14 cellular contexts compared by ENCODE assay signal in the genomic region with DNA sequence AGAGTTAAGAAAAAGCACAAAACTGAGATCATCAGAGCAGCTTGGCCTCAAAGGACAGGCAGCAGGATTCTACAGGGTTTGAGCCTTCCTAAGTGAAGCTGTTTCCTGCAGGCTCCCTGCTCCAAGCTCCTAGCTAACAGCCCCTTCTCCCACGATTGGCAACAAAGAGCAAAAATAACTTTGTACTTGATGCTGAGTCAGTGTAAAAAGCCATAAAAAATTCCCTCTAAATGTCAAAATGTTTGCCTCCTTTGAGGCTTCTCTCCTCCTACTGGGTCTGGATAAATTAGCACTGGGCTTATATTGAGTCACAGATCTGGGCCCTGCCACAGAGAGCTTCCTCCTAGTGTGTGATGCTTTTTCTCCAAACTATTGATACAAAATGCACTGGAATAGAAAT.
DNase-seq lines count a peak whose midpoint lies in the region; ATAC-seq and TF ChIP-seq lines count a peak whose summit lies in the region.
"Had no signal": no experiment of that assay in that cellular context is flagged by ENCODE, and none has a peak within 500 bp of the region (broad histone marks: within the 10 kb centered on the region; RNA-seq: fewer than 3 reads in every experiment).

No MANE protein-coding gene starts in this region.

- no peak overlapping the region for H3K4me3 Mint-ChIP-seq in activated CD4-positive, alpha-beta T cell treated with anti-CD3 and anti-CD28 coated beads for 36 hours
- H3K4me3 Mint-ChIP-seq: endodermal cell; stimulated activated naive CD8-positive, alpha-beta T cell treated with anti-CD3 and anti-CD28 coated beads, Interleukin-15, amount 100 ng/mL, for 72 hours had no signal

- no peaks in the 10 kb centered on the region for H3K27me3 Mint-ChIP-seq in activated CD4-positive, alpha-beta T cell treated with anti-CD3 and anti-CD28 coated beads for 36 hours
- H3K27me3 Mint-ChIP-seq: stimulated activated naive CD8-positive, alpha-beta T cell treated with anti-CD3 and anti-CD28 coated beads, Interleukin-15, amount 100 ng/mL, for 72 hours had no signal

- 40 to 52% methylated on average over 1 of the region's 1 CpG for WGBS in heart right ventricle, 2 donors

- H3K27ac ChIP-seq in heart right ventricle, result peak overlapping the region in 6 of 10 donors; percentile 13 to 61 (median 38)
- H3K27ac ChIP-seq: psoas muscle, WERI-Rb-1 had no signal

- H3K4me3 ChIP-seq in heart right ventricle (no peak overlapping the region), skeletal muscle cell (ENCODE audit: low read depth, low read length) (no peak overlapping the region)
- H3K4me3 ChIP-seq: psoas muscle had no signal

- no peaks in the 10 kb centered on the region for H3K9me3 Mint-ChIP-seq in activated CD4-positive, alpha-beta T cell treated with anti-CD3 and anti-CD28 coated beads for 36 hours (ENCODE audit: low read depth)
- H3K9me3 Mint-ChIP-seq: endodermal cell; stimulated activated naive CD8-positive, alpha-beta T cell treated with anti-CD3 and anti-CD28 coated beads, Interleukin-15, amount 100 ng/mL, for 72 hours had no signal

- H3K36me3 ChIP-seq in heart right ventricle, result peaks cover 0 to 7% (median 0%) of the 10 kb centered on the region in 9 donors
- H3K36me3 ChIP-seq: WERI-Rb-1 had no signal

- no peaks in the 10 kb centered on the region for H3K9me3 ChIP-seq in heart right ventricle
- H3K9me3 ChIP-seq: psoas muscle had no signal

- POLR2A ChIA-PET in activated CD4-positive, alpha-beta T cell treated with anti-CD3 and anti-CD28 coated beads for 36 hours (lab: Charles Lee), result no interaction called here

- intact Hi-C loops in heart right ventricle (cut with DNase I), result loop anchor here in 2 of 10 donors (10.0 kb wide), 1 partner anchor 141 kb away; no protein-coding TSS in a partner anchor
- intact Hi-C loops in activated CD4-positive, alpha-beta T cell treated with anti-CD3 and anti-CD28 coated beads for 36 hours (cut with DNase I, micrococcal nuclease), result no loop called here

- H3K4me1 ChIP-seq in heart right ventricle, result peaks cover 0 to 7% (median 0%) of the 10 kb centered on the region in 9 donors
- H3K4me1 ChIP-seq: psoas muscle had no signal

- H3K4me1 Mint-ChIP-seq in activated CD4-positive, alpha-beta T cell treated with anti-CD3 and anti-CD28 coated beads for 36 hours, result peaks cover 11% of the 10 kb centered on the region
- H3K4me1 Mint-ChIP-seq: endodermal cell had no signal

- DNase-seq in EL (peak; percentile 50), heart right ventricle (no peak), skeletal muscle cell (ENCODE audit: low read depth) (peak; percentile 68), DMS153 (lab: John Stamatoyannopoulos, UW) (no peak), HuH-7.5 (ENCODE audit: low spot score) (no peak), NCI-H187 treated with DMSO at 0.1 percent for 48 hours (lab: John Stamatoyannopoulos, UW) (no peak)
- no peak for DNase-seq in activated CD4-positive, alpha-beta T cell treated with anti-CD3 and anti-CD28 coated beads for 36 hours
- DNase-seq: COR-L47; NCI-H1105; psoas muscle; stimulated activated naive CD8-positive, alpha-beta T cell treated with anti-CD3 and anti-CD28 coated beads, Interleukin-15, amount 100 ng/mL, for 72 hours had no signal

- TF ChIP-seq CTCF in heart right ventricle (IDR thresholded peaks at IDR 0.05), result no peak

- H3K27me3 ChIP-seq in heart right ventricle, result no peaks in the 10 kb centered on the region

- CTCF ChIA-PET in activated CD4-positive, alpha-beta T cell treated with anti-CD3 and anti-CD28 coated beads for 36 hours (lab: Charles Lee), result no interaction called here

- ATAC-seq in SK-N-SH treated with all-trans-retinoic acid at 6 μM for 48 hours (peak; percentile 64), heart right ventricle (peak; percentile 11 to 65 (median 36))
- no peak for ATAC-seq in activated CD4-positive, alpha-beta T cell treated with anti-CD3 and anti-CD28 coated beads for 36 hours
- ATAC-seq: stimulated activated naive CD8-positive, alpha-beta T cell treated with anti-CD3 and anti-CD28 coated beads, Interleukin-15, amount 100 ng/mL, for 72 hours had no signal

- H3K27ac Mint-ChIP-seq in activated CD4-positive, alpha-beta T cell treated with anti-CD3 and anti-CD28 coated beads for 36 hours, result no peak overlapping the region
- H3K27ac Mint-ChIP-seq: endodermal cell; stimulated activated naive CD8-positive, alpha-beta T cell treated with anti-CD3 and anti-CD28 coated beads, Interleukin-15, amount 100 ng/mL, for 72 hours had no signal

- H3K36me3 Mint-ChIP-seq in activated CD4-positive, alpha-beta T cell treated with anti-CD3 and anti-CD28 coated beads for 36 hours (ENCODE audit: low read depth), result peaks cover 4% of the 10 kb centered on the region

TF ChIP-seq in SK-N-SH treated with all-trans-retinoic acid at 6 μM for 48 hours, 23 proteins besides CTCF, POLR2A, EP300 and RAD21:
- TF ChIP-seq SNAI2 (CRISPR knock-in tag; IDR thresholded peaks at IDR 0.05) (no peak), ISL1 (CRISPR knock-in tag; IDR thresholded peaks at IDR 0.05) (no peak), OSR1 (CRISPR knock-in tag; IDR thresholded peaks at IDR 0.05) (no peak), ZC3H10 (CRISPR knock-in tag; IDR thresholded peaks at IDR 0.05) (no peak)
- TF ChIP-seq, protein P1, sequence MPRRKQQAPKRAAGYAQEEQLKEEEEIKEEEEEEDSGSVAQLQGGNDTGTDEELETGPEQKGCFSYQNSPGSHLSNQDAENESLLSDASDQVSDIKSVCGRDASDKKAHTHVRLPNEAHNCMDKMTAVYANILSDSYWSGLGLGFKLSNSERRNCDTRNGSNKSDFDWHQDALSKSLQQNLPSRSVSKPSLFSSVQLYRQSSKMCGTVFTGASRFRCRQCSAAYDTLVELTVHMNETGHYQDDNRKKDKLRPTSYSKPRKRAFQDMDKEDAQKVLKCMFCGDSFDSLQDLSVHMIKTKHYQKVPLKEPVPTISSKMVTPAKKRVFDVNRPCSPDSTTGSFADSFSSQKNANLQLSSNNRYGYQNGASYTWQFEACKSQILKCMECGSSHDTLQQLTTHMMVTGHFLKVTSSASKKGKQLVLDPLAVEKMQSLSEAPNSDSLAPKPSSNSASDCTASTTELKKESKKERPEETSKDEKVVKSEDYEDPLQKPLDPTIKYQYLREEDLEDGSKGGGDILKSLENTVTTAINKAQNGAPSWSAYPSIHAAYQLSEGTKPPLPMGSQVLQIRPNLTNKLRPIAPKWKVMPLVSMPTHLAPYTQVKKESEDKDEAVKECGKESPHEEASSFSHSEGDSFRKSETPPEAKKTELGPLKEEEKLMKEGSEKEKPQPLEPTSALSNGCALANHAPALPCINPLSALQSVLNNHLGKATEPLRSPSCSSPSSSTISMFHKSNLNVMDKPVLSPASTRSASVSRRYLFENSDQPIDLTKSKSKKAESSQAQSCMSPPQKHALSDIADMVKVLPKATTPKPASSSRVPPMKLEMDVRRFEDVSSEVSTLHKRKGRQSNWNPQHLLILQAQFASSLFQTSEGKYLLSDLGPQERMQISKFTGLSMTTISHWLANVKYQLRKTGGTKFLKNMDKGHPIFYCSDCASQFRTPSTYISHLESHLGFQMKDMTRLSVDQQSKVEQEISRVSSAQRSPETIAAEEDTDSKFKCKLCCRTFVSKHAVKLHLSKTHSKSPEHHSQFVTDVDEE (CRISPR knock-in tag; IDR thresholded peaks at IDR 0.05), result no peak

Comparison
In these comparisons a context has a peak if more than half of its experiments do, and no peak if none do; other contexts are left out.
1. DNase-seq: peak in EL (single experiment) and skeletal muscle cell (single experiment); none in heart right ventricle (0 of 2), DMS153 (single experiment), HuH-7.5 (single experiment), NCI-H187 treated with DMSO at 0.1 percent for 48 hours (single experiment) and activated CD4-positive, alpha-beta T cell treated with anti-CD3 and anti-CD28 coated beads for 36 hours (single experiment).